ENCODE assay signal across 1 cellular context in genomic region chr7:2111568-2111967, GRCh38.
TF ChIP-seq lines count a peak whose summit lies in the region.

No MANE protein-coding gene starts in this region.

TF ChIP-seq in HCT116, 20 proteins besides CTCF, POLR2A, EP300 and RAD21:
- TF ChIP-seq SIN3A (IDR thresholded peaks at IDR 0.05; ENCODE audit: low read depth), result no peak
- no peak for TF ChIP-seq EZH2 (IDR thresholded peaks at IDR 0.05)
- TF ChIP-seq JUND (IDR thresholded peaks at IDR 0.05), result no peak
- no peak for TF ChIP-seq REST (IDR thresholded peaks at IDR 0.05; ENCODE audit: low read depth)
- no peak for TF ChIP-seq ZFX (IDR thresholded peaks at IDR 0.05)
- TF ChIP-seq, protein P1, sequence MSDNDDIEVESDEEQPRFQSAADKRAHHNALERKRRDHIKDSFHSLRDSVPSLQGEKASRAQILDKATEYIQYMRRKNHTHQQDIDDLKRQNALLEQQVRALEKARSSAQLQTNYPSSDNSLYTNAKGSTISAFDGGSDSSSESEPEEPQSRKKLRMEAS (IDR thresholded peaks at IDR 0.05), result no peak
- no peak for TF ChIP-seq YY1 (IDR thresholded peaks at IDR 0.05; ENCODE audit: extremely low read depth, insufficient replicate concordance, low read depth, low read length)
- no peak for TF ChIP-seq CBX3 (IDR thresholded peaks at IDR 0.05; ENCODE audit: low read depth)
- TF ChIP-seq ELF1 (IDR thresholded peaks at IDR 0.05; ENCODE audit: borderline replicate concordance, low read depth), result no peak
- TF ChIP-seq POLR2AphosphoS5 (IDR thresholded peaks at IDR 0.05; ENCODE audit: low read depth, low read length), result no peak
- TF ChIP-seq TCF7L2 (IDR thresholded peaks at IDR 0.05; ENCODE audit: borderline replicate concordance, extremely low read depth, insufficient read depth, insufficient read length), result no peak
TF ChIP-seq in HCT116: peak in this region for 0.
